Comparison of ENCODE assay signal across 8 cellular contexts in genomic region chr6:108598316-108598863, GRCh38. TPM values are rescaled to one million over a fixed set of nuclear protein-coding genes. Genes with fewer than 3 reads are reported as not detected.
DNase-seq lines count a peak whose midpoint lies in the region; ATAC-seq lines count a peak whose summit lies in the region.

No MANE protein-coding gene starts in this region.

- H3K9me3 ChIP-seq in skeletal muscle satellite cell (replicated peaks; ENCODE audit: low read length) (no peaks in the 10 kb centered on the region), HAP-1 (no peaks in the 10 kb centered on the region)

- peak overlapping the region; percentile 50 for H3K4me2 ChIP-seq in skeletal muscle satellite cell (ENCODE audit: low read length)

- in situ Hi-C loops in HAP-1 (cut with MboI; ENCODE audit: low sequenced_read_pairs), result no loop called here

- H3K4me1 Mint-ChIP-seq in dendritic cell treated with granulocyte-macrophage colony-stimulating factor and Interleukin-4, amounts not matched to agents 40 ng/mL and 50 ng/mL, for 4 days (ENCODE audit: low read depth), result peaks cover 41% of the 10 kb centered on the region

- no peaks in the 10 kb centered on the region for H3K36me3 Mint-ChIP-seq in dendritic cell treated with granulocyte-macrophage colony-stimulating factor and Interleukin-4, amounts not matched to agents 40 ng/mL and 50 ng/mL, for 4 days (ENCODE audit: low read depth)

- H3K36me3 ChIP-seq in skeletal muscle satellite cell (ENCODE audit: insufficient read depth, low read length) (no peaks in the 10 kb centered on the region), HAP-1 (replicated peaks) (no peaks in the 10 kb centered on the region)

- DNase-seq in GM03348 (ENCODE audit: low spot score) (peak; percentile 31), HT1080 (ENCODE audit: low read depth) (peak; percentile 30), iPS-NIHi7 (ENCODE audit: extremely low spot score) (no peak), NCI-H1694 (lab: John Stamatoyannopoulos, UW) (no peak), HAP-1 (ENCODE audit: low spot score in 2 of 2) (no peak)

- H3K4me1 ChIP-seq in skeletal muscle satellite cell (ENCODE audit: control insufficient read depth, insufficient read depth, low read length) (peaks cover 48% of the 10 kb centered on the region), HAP-1 (no peaks in the 10 kb centered on the region)

- H3K27me3 Mint-ChIP-seq in dendritic cell treated with granulocyte-macrophage colony-stimulating factor and Interleukin-4, amounts not matched to agents 40 ng/mL and 50 ng/mL, for 4 days, result no peaks in the 10 kb centered on the region

- no peak overlapping the region for H3K4me3 Mint-ChIP-seq in dendritic cell treated with granulocyte-macrophage colony-stimulating factor and Interleukin-4, amounts not matched to agents 40 ng/mL and 50 ng/mL, for 4 days

- H3K27ac Mint-ChIP-seq in dendritic cell treated with granulocyte-macrophage colony-stimulating factor and Interleukin-4, amounts not matched to agents 40 ng/mL and 50 ng/mL, for 4 days, result peak overlapping the region; percentile 79

- peak overlapping the region; percentile 9 for H3K4me3 ChIP-seq in skeletal muscle satellite cell (ENCODE audit: low read length)
- H3K4me3 ChIP-seq in HAP-1, result no peak overlapping the region

- intact Hi-C loops in dendritic cell treated with granulocyte-macrophage colony-stimulating factor and Interleukin-4, amounts not matched to agents 40 ng/mL and 50 ng/mL, for 4 days (cut with micrococcal nuclease), result loop anchor here (5.0 kb wide), 1 partner anchor 34 kb away; no protein-coding TSS in a partner anchor

- no peaks in the 10 kb centered on the region for H3K9me3 Mint-ChIP-seq in dendritic cell treated with granulocyte-macrophage colony-stimulating factor and Interleukin-4, amounts not matched to agents 40 ng/mL and 50 ng/mL, for 4 days

- H3K27me3 ChIP-seq in skeletal muscle satellite cell (ENCODE audit: control insufficient read depth, insufficient read depth, low read length) (no peaks in the 10 kb centered on the region), HAP-1 (ENCODE audit: low read depth) (no peaks in the 10 kb centered on the region)

- ATAC-seq in GM21360 (IDR thresholded peaks at IDR 0.05; ENCODE audit: unreplicated experiment), result peak; percentile 81

- peak overlapping the region; percentile 32 for H3K9ac ChIP-seq in skeletal muscle satellite cell (ENCODE audit: low read depth, low read length)

RNA-seq across cellular contexts. Expression of gene FOXO3, which starts 37.7 kb away (rescaled TPM):
- total RNA-seq in HT1080 (2014; rRNA removed; shearing (Covaris generic)), result 8.7 and 11.5 TPM in 2 replicates
- polyA plus RNA-seq in HT1080 (2015; cell fraction: cytosol; rRNA removed), result 8.3 and 10.8 TPM in 2 replicates
- polyA plus RNA-seq in HT1080 (2015; cell fraction: nucleus; rRNA removed), result 10.1 and 12.5 TPM in 2 replicates
- total RNA-seq in skeletal muscle satellite cell (2012; rRNA removed), result 33.0 and 40.2 TPM in 2 replicates

Comparison
In these comparisons a context has a peak if more than half of its experiments do, and no peak if none do; other contexts are left out.
1. DNase-seq: peak in GM03348 (single experiment) and HT1080 (single experiment); none in iPS-NIHi7 (single experiment), NCI-H1694 (single experiment) and HAP-1 (0 of 2).